ENCODE assay signal across 8 cellular contexts in the genomic region with DNA sequence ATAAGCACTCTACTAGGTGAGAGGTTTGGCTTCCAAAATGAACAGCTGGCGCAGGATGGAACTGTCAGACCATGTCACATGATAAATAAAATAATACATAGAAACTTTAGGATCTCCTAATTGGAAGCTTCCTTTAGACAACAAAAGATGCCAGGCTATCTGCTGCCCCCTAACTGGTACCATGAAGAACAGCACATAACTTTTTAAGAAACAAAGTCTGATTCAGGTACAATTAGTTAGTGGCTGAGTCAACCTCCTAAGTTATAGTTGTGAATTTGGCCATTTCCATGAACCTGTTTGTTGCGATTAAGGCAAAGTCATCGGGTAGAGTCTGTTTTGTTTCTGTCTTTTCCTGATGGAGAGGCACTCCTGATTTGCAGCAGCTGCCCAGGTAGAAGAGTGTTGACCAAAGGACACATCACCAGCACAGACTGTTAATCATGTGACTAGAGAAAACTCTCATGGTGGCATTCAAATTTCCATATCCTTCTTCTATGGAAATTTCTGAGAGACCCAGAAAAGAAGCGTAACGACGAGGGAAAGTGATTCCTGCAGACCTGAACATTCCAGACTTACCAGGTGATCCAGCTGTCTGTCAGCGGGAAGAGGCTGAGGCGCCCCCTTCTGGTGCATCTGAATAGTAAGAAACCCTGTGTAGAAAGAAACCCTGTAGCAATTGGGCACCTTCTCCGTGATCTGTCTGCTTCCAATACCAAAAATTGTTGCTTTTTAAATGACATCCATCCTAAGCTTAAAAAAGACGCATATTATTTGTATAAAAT. TPM values are rescaled to one million over a fixed set of nuclear protein-coding genes. Genes with fewer than 3 reads are reported as not detected.
DNase-seq lines count a peak whose midpoint lies in the region; ATAC-seq, FAIRE-seq and TF ChIP-seq lines count a peak whose summit lies in the region.

No MANE protein-coding gene starts in this region.

- H2BK12ac ChIP-seq in H1 (ENCODE audit: low read depth, low read length): no peak overlapping the region

- H3K4me3 ChIP-seq in GM06990 (replicated peaks; ENCODE audit: low read depth, low read length) (no peak overlapping the region), MM.1S (ENCODE audit: low read length) (no peak overlapping the region), H1 (ENCODE audit: extremely low read depth in 1 of 4, insufficient read depth in 2 of 4, low read depth in 3 of 4, low read length in 4 of 4) (peak overlapping the region in 2 of 4 experiments; percentile 10 to 42; a peak in 4 of 8 replicates)

- FAIRE-seq in H1 (lab: Jason Lieb, UNC): peak; percentile 84

- H2BK120ac ChIP-seq in H1 (replicated peaks; ENCODE audit: low read depth, low read length): no peak overlapping the region

- no peak overlapping the region for H4K5ac ChIP-seq in H1 (ENCODE audit: insufficient read length, low read depth, low read length)

- H3K4me2 ChIP-seq in MM.1S (ENCODE audit: low read depth, low read length): no peak overlapping the region
- peak overlapping the region in 1 of 2 experiments; percentile 37; a peak in 3 of 4 replicates for H3K4me2 ChIP-seq in H1 (ENCODE audit: insufficient read depth in 1 of 2, low read depth in 2 of 2, low read length in 2 of 2)

- H2AK5ac ChIP-seq in H1 (ENCODE audit: low read depth, low read length): no peak overlapping the region

- H4K20me1 ChIP-seq in MM.1S (ENCODE audit: insufficient read depth, low read length) (no peaks in the 10 kb centered on the region), H1 (replicated peaks in 1 of 2; ENCODE audit: control insufficient read depth in 1 of 2, insufficient read depth in 2 of 2, low read length in 2 of 2) (no peaks in the 10 kb centered on the region)

- H3K79me1 ChIP-seq in H1 (ENCODE audit: low read depth, low read length): no peaks in the 10 kb centered on the region

- H3K4me3 Mint-ChIP-seq in nephron progenitor cell: no peak overlapping the region

- H3K27me3 ChIP-seq in GM06990 (replicated peaks; ENCODE audit: control insufficient read depth, insufficient read depth, low read length) (no peaks in the 10 kb centered on the region), MM.1S (replicated peaks; ENCODE audit: insufficient read depth, low read length) (no peaks in the 10 kb centered on the region), H1 (replicated peaks in 1 of 4; ENCODE audit: control insufficient read depth in 3 of 4, extremely low read depth in 1 of 4, insufficient read depth in 3 of 4, low read length in 3 of 4) (peaks cover 3 to 7% (median 6%) of the 10 kb centered on the region in 4 experiments; a peak in 6 of 7 replicates)

- H3K79me2 ChIP-seq in MM.1S (ENCODE audit: low read length) (no peaks in the 10 kb centered on the region), H1 (ENCODE audit: control insufficient read depth in 1 of 2, insufficient read depth in 2 of 2, low read length in 2 of 2) (no peaks in the 10 kb centered on the region)

- ATAC-seq in HG03521 (IDR thresholded peaks at IDR 0.05; ENCODE audit: unreplicated experiment) (no peak), HG02588 (IDR thresholded peaks at IDR 0.05; ENCODE audit: unreplicated experiment) (no peak)

- no peak overlapping the region for H3K4ac ChIP-seq in H1 (replicated peaks; ENCODE audit: insufficient read length, low read depth, low read length)

- H3K4me1 ChIP-seq in MM.1S (ENCODE audit: low read length): peaks cover 1% of the 10 kb centered on the region; the same call in 1 of the 2 replicates
- H3K4me1 ChIP-seq in H1 (replicated peaks in 1 of 4; ENCODE audit: control insufficient read depth in 3 of 4, insufficient read depth in 4 of 4, low read length in 3 of 4): peaks cover 0 to 2% (median under 1%) of the 10 kb centered on the region in 4 experiments; a peak in 2 of 7 replicates

- 29% methylated on average over 10 of the region's 10 CpGs; no CpG with 5 or more reads in 1 of the 2 experiments for WGBS in H1 (ENCODE audit: extremely low coverage in 1 of 2, insufficient coverage in 1 of 2, insufficient read length in 1 of 2, insufficient replicate concordance in 2 of 2, low coverage in 1 of 2, low lambda C conversion rate in 2 of 2, missing lambda C conversion rate in 1 of 2), 2 experiments

- no peaks in the 10 kb centered on the region for H3K36me3 Mint-ChIP-seq in nephron progenitor cell (ENCODE audit: low read depth)

- no peak overlapping the region for H2BK20ac ChIP-seq in H1 (ENCODE audit: low read length)

- no peak overlapping the region for H4K8ac ChIP-seq in H1 (ENCODE audit: extremely low read depth, insufficient read depth, low read length)

- no peak for TF ChIP-seq POLR2A in H1 (IDR thresholded peaks at IDR 0.05; ENCODE audit: control extremely low read depth in 1 of 2, low read depth in 2 of 2, low read length in 2 of 2)

- H3K36me3 ChIP-seq in GM06990 (ENCODE audit: control insufficient read depth, insufficient read depth, low read length) (no peaks in the 10 kb centered on the region), MM.1S (replicated peaks; ENCODE audit: insufficient read depth, low read length) (no peaks in the 10 kb centered on the region), H1 (ENCODE audit: control insufficient read depth in 2 of 4, insufficient read depth in 4 of 4, low read length in 3 of 4) (no peaks in the 10 kb centered on the region)

- H3K9me3 Mint-ChIP-seq in nephron progenitor cell: no peaks in the 10 kb centered on the region

- H3K23ac ChIP-seq in H1 (ENCODE audit: insufficient read length): no peak overlapping the region

- no peaks in the 10 kb centered on the region for H3F3A ChIP-seq in MM.1S (ENCODE audit: insufficient read depth, low read length)

- no peaks in the 10 kb centered on the region for H3K23me2 ChIP-seq in H1 (ENCODE audit: low read depth, low read length)

- H3K27ac Mint-ChIP-seq in nephron progenitor cell: no peak overlapping the region

- H3K9me2 ChIP-seq in MM.1S (replicated peaks; ENCODE audit: insufficient read depth, low read length): no peaks in the 10 kb centered on the region

- no peak overlapping the region for H2BK5ac ChIP-seq in H1 (ENCODE audit: low read depth, low read length)

- H3K9me3 ChIP-seq in MM.1S (replicated peaks; ENCODE audit: insufficient read depth, low read length) (no peaks in the 10 kb centered on the region), H1 (ENCODE audit: insufficient read depth in 2 of 2, low read depth in 1 of 2, low read length in 1 of 2) (no peaks in the 10 kb centered on the region)

- H3K14ac ChIP-seq in H1 (ENCODE audit: insufficient read length): no peak overlapping the region

- no peak for DNase-seq in GM06990 (ENCODE audit: extremely low read depth, insufficient read length)
- peak; percentile 18 for DNase-seq in MM.1S
- DNase-seq in H1 (ENCODE audit: low read depth in 1 of 2, low spot score in 2 of 2): peak in 1 of 2 experiments; percentile 82
- DNase-seq in nephron progenitor cell: peak; percentile 51
- no peak for DNase-seq in NCI-H187 treated with DMSO at 0.1 percent for 48 hours (lab: John Stamatoyannopoulos, UW)
- no peak for DNase-seq in NOMO-1 treated with dmso at 0.1 percent for 144 hours (lab: John Stamatoyannopoulos, UW; ENCODE audit: unreplicated experiment)

- H3K27me3 Mint-ChIP-seq in nephron progenitor cell (ENCODE audit: low read depth, poor library complexity): peaks cover 15% of the 10 kb centered on the region

- TF ChIP-seq CTCF in GM06990 (IDR thresholded peaks at IDR 0.05; ENCODE audit: insufficient read depth, low read length, poor library complexity, severe bottlenecking): peak; percentile 48
- peak; percentile 36 for TF ChIP-seq CTCF in MM.1S (IDR thresholded peaks at IDR 0.05; ENCODE audit: low read length)
- peak; percentile 69 to 79 (median 70) for TF ChIP-seq CTCF in H1 (IDR thresholded peaks at IDR 0.05; ENCODE audit: control extremely low read depth in 1 of 3, insufficient read depth in 1 of 3, low read depth in 1 of 3, low read length in 3 of 3)
- TF ChIP-seq CTCF in nephron progenitor cell (IDR thresholded peaks at IDR 0.05): peak; percentile 50

- no peak overlapping the region for H3K18ac ChIP-seq in H1 (ENCODE audit: extremely low read depth, low read length)

- peaks cover 7% of the 10 kb centered on the region for H3K4me1 Mint-ChIP-seq in nephron progenitor cell

- H3K27ac ChIP-seq in MM.1S (ENCODE audit: low read length): no peak overlapping the region
- no peak overlapping the region for H3K27ac ChIP-seq in H1 (ENCODE audit: low read depth, low read length)

- TF ChIP-seq EP300 in H1 (IDR thresholded peaks at IDR 0.05; ENCODE audit: borderline replicate concordance in 1 of 2, low read depth in 2 of 2, low read length in 2 of 2): no peak

- peak; percentile 74 to 75 for TF ChIP-seq RAD21 in H1 (IDR thresholded peaks at IDR 0.05 in 1 of 2, conservative IDR thresholded peaks at IDR 0.05 in 1 of 2; ENCODE audit: low read depth in 2 of 2, low read length in 2 of 2)

- no peak overlapping the region for H3K9ac ChIP-seq in MM.1S (ENCODE audit: low read length)
- H3K9ac ChIP-seq in H1 (replicated peaks in 1 of 4; ENCODE audit: extremely low read depth in 1 of 4, low read depth in 3 of 4, low read length in 3 of 4): no peak overlapping the region

- CTCF ChIA-PET in H1 (lab: Charles Lee; ENCODE audit: partially characterized antibody): interaction anchor here (0.6 to 4.3 kb wide), 66 partner anchors 9 to 1445 kb away, joined by 3 to 35 read pairs (median 4); a partner anchor contains a TSS

- no peak overlapping the region for H3K56ac ChIP-seq in H1 (replicated peaks; ENCODE audit: insufficient read length, low read depth, low read length)

- H2BK15ac ChIP-seq in H1 (ENCODE audit: low read length): no peak overlapping the region

- H4K91ac ChIP-seq in H1 (replicated peaks; ENCODE audit: insufficient read length, low read length): no peak overlapping the region

- POLR2A ChIA-PET in H1 (lab: Charles Lee; ENCODE audit: partially characterized antibody): no interaction called here

- H2AFZ ChIP-seq in MM.1S (ENCODE audit: low read length) (no peak overlapping the region), H1 (ENCODE audit: low read length) (no peak overlapping the region)

TF ChIP-seq in H1, 55 proteins besides CTCF, POLR2A, EP300 and RAD21 (continues in another document):
- peak; percentile 84 to 97; a peak in 3 of 4 replicates for TF ChIP-seq SIN3A (conservative IDR thresholded peaks at IDR 0.05 in 1 of 2, IDR thresholded peaks at IDR 0.05 in 1 of 2; ENCODE audit: low read depth in 1 of 2, low read length in 2 of 2)
- TF ChIP-seq KDM4A (IDR thresholded peaks at IDR 0.05; ENCODE audit: low read depth, low read length, severe bottlenecking): no peak
- peak; percentile 42 for TF ChIP-seq SAP30 (IDR thresholded peaks at IDR 0.05; ENCODE audit: insufficient read depth, insufficient replicate concordance, low read length)
- TF ChIP-seq TEAD4 (IDR thresholded peaks at IDR 0.05; ENCODE audit: low read depth, low read length): peak; percentile 70

RNA-seq across cellular contexts. Expression of a gene that starts 8.6 kb away (rescaled TPM):
- total RNA-seq in H1 (2021; fragmentation: NEBNext Ultra II Directional; extraction: Animal tissue kit (Norgen Biotek cat#: 25700)): 2.7 and 2.8 TPM in 2 replicates
- 1.1 TPM in 2 replicates for polyA plus RNA-seq in H1 (2011; rRNA removed)
- 1.2 TPM for polyA plus RNA-seq in H1 (2011; cell fraction: cytosol; rRNA removed)
- polyA plus RNA-seq in H1 (2011; cell fraction: nucleus; rRNA removed): 3.3 TPM
- 1.8 to 2.4 TPM (median 2.1 TPM) in 4 replicates for polyA plus RNA-seq in H1 (2012, experiment 1 of 2)
- 0.52 TPM for polyA plus RNA-seq in H1 (2012, experiment 2 of 2)
- polyA plus RNA-seq in H1 (2013, experiment 1 of 2): 0.59 TPM
- 0.96 TPM for polyA plus RNA-seq in H1 (2013, experiment 2 of 2)
- polyA minus RNA-seq in H1 (2011; rRNA and poly(A)+ RNA removed): 3.3 and 5.0 TPM in 2 replicates
- polyA minus RNA-seq in H1 (2011; cell fraction: cytosol; rRNA and poly(A)+ RNA removed): 2.0 TPM
- polyA minus RNA-seq in H1 (2011; cell fraction: nucleus; rRNA and poly(A)+ RNA removed): 6.6 TPM

Comparison
In these comparisons a context has a peak if more than half of its experiments do, and no peak if none do; other contexts are left out.
1. DNase-seq: peak in MM.1S (single experiment) and nephron progenitor cell (single experiment); none in GM06990 (single experiment), NCI-H187 treated with DMSO at 0.1 percent for 48 hours (single experiment) and NOMO-1 treated with dmso at 0.1 percent for 144 hours (single experiment).
2. Peak in every context shown above with its lines, with median percentiles within 50 percentile points of each other: CTCF ChIP-seq.